In the genomic region with DNA sequence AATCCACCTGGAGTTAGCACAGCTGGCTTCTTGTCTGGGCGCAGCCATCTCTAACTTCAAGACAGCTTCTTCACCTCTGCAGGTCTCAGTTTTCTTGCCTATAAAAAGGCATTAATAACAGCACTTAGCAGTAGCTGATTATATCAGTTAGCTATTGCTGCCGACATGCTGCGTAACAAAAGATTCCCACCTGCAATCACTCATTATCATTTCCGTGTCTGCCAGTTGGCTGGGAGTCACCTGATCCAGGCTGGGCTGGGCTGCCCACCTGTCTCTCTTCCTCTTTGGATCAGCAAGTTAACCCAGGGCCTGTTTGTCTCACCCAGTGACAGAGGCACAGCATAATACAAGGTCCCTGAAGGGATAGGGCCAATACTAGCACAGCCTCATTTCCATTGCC, we compare ENCODE assay signal across 20 cellular contexts.
DNase-seq lines count a peak whose midpoint lies in the region; ATAC-seq and TF ChIP-seq lines count a peak whose summit lies in the region.
"Had no signal": no experiment of that assay in that cellular context is flagged by ENCODE, and none has a peak within 500 bp of the region (broad histone marks: within the 10 kb centered on the region; RNA-seq: fewer than 3 reads in every experiment).

No MANE protein-coding gene starts in this region.

- H3K4me3 ChIP-seq in BLaER1 treated with 17β-estradiol and CSF1 and Interleukin-3, amounts not matched to agents 10 nM and 100 nM = peak overlapping the region in 1 of 10 experiments; percentile 0; a peak in 1 of 20 replicates
- no peak overlapping the region for H3K4me3 ChIP-seq in Panc1 (ENCODE audit: low read depth in 2 of 2, low read length in 2 of 2)
- H3K4me3 ChIP-seq in skeletal muscle tissue (ENCODE audit: low read length in 3 of 3) = no peak overlapping the region
- no peak overlapping the region for H3K4me3 ChIP-seq in foreskin fibroblast (ENCODE audit: low read depth in 1 of 2, low read length in 2 of 2)

- peaks cover 7 to 20% (median 9%) of the 10 kb centered on the region in 11 experiments; a peak in 18 of 22 replicates for H3K9me3 ChIP-seq in BLaER1 treated with 17β-estradiol and CSF1 and Interleukin-3, amounts not matched to agents 10 nM and 100 nM (replicated peaks in 1 of 11)
- H3K9me3 ChIP-seq in Panc1 (ENCODE audit: control insufficient read depth, insufficient read depth, low read depth, low read length) = peaks cover 8% of the 10 kb centered on the region; the same call in 1 of the 2 replicates
- H3K9me3 ChIP-seq in skeletal muscle tissue (ENCODE audit: control insufficient read depth in 3 of 3, low read length in 3 of 3) = peaks cover 0 to 5% (median 0%) of the 10 kb centered on the region in 3 donors
- no peaks in the 10 kb centered on the region for H3K9me3 ChIP-seq in CD4-positive, alpha-beta T cell (ENCODE audit: control insufficient read depth, low read length)

- H3K36me3 ChIP-seq in BLaER1 treated with 17β-estradiol and CSF1 and Interleukin-3, amounts not matched to agents 10 nM and 100 nM = no peaks in the 10 kb centered on the region
- no peaks in the 10 kb centered on the region for H3K36me3 ChIP-seq in Panc1 (ENCODE audit: control insufficient read depth, insufficient read depth, low read length)
- H3K36me3 ChIP-seq in skeletal muscle tissue (ENCODE audit: control insufficient read depth in 3 of 3, insufficient read depth in 3 of 3, low read length in 3 of 3) = no peaks in the 10 kb centered on the region

- no peaks in the 10 kb centered on the region for H3K27me3 ChIP-seq in BLaER1 treated with 17β-estradiol and CSF1 and Interleukin-3, amounts not matched to agents 10 nM and 100 nM
- H3K27me3 ChIP-seq in Panc1 (ENCODE audit: control insufficient read depth, insufficient read depth, low read length) (no peaks in the 10 kb centered on the region), layer of hippocampus (ENCODE audit: control insufficient read depth, insufficient read depth, low read length) (no peaks in the 10 kb centered on the region), skeletal muscle tissue (ENCODE audit: control insufficient read depth in 3 of 3, insufficient read depth in 3 of 3, low read length in 3 of 3) (no peaks in the 10 kb centered on the region)
- H3K27me3 ChIP-seq in CD4-positive, alpha-beta T cell (ENCODE audit: control insufficient read depth, insufficient read depth, low read length) = no peaks in the 10 kb centered on the region

- CTCF ChIA-PET in Panc1 (lab: Charles Lee) = no interaction called here
- CTCF ChIA-PET in CD4-positive, alpha-beta T cell (lab: Charles Lee) = no interaction called here

- no peak overlapping the region for H3K4me3 Mint-ChIP-seq in CD4-positive, alpha-beta T cell
- H3K4me3 Mint-ChIP-seq: activated CD8-positive, alpha-beta T cell treated with anti-CD3 and anti-CD28 coated beads, Interleukin-2, amount 10 ng/mL, durations not matched to agents 7 days and 5 days; activated naive CD8-positive, alpha-beta T cell treated with anti-CD3 and anti-CD28 coated beads for 36 hours; natural killer cell; stimulated activated effector memory CD8-positive, alpha-beta T cell treated with anti-CD3 and anti-CD28 coated beads, Interleukin-12 subunit alpha, Interleukin-12 subunit beta, amount 100 ng/mL, for 72 hours; T-helper 1 cell treated with Interleukin-12 subunit alpha and Interleukin-12 subunit beta and Interleukin-4 antibody, amounts not matched to agents 30 μg/mL and 1 μg/mL, for 36 hours; WTC11 had no signal

- POLR2A ChIA-PET in Panc1 (lab: Charles Lee) = no interaction called here
- POLR2A ChIA-PET in CD4-positive, alpha-beta T cell (lab: Charles Lee) = no interaction called here

- H3K4me1 ChIP-seq in BLaER1 treated with 17β-estradiol and CSF1 and Interleukin-3, amounts not matched to agents 10 nM and 100 nM = peaks cover 82 to 100% (median 98%) of the 10 kb centered on the region in 10 experiments
- peaks cover 33% of the 10 kb centered on the region for H3K4me1 ChIP-seq in Panc1 (ENCODE audit: control insufficient read depth, insufficient read depth, low read length)
- H3K4me1 ChIP-seq in skeletal muscle tissue (ENCODE audit: control insufficient read depth in 3 of 3, insufficient read depth in 3 of 3, low read length in 3 of 3) = peaks cover 30 to 42% (median 33%) of the 10 kb centered on the region in 3 donors

- intact Hi-C loops in Panc1 (cut with micrococcal nuclease; ENCODE audit: unreplicated experiment) = no loop called here
- intact Hi-C loops in CD4-positive, alpha-beta T cell (cut with DNase I, micrococcal nuclease) = no loop called here

- DNase-seq in Panc1 (ENCODE audit: low read depth, low spot score) = no peak
- no peak for DNase-seq in GM19240 (ENCODE audit: insufficient read length, low spot score)
- DNase-seq in DMS53 (lab: John Stamatoyannopoulos, UW) = no peak
- DNase-seq in foreskin fibroblast = no peak
- no peak for DNase-seq in CD4-positive, alpha-beta T cell
- DNase-seq: activated CD8-positive, alpha-beta T cell treated with anti-CD3 and anti-CD28 coated beads, Interleukin-2, amount 10 ng/mL, durations not matched to agents 7 days and 5 days; activated naive CD8-positive, alpha-beta T cell treated with anti-CD3 and anti-CD28 coated beads for 36 hours; activated T-cell treated with anti-CD3 and anti-CD28 coated beads, Interleukin-2, amount 50 U/mL, for 48 hours; EL; erythroblast; natural killer cell; NCI-H1105; NCI-H526 treated with DMSO at 0.1 percent for 48 hours had no signal

- H3K9me3 Mint-ChIP-seq in CD4-positive, alpha-beta T cell = no peaks in the 10 kb centered on the region
- H3K9me3 Mint-ChIP-seq: natural killer cell had no signal

- H4K20me1 ChIP-seq in BLaER1 treated with 17β-estradiol and CSF1 and Interleukin-3, amounts not matched to agents 10 nM and 100 nM = no peaks in the 10 kb centered on the region

- H3K9ac ChIP-seq in BLaER1 treated with 17β-estradiol and CSF1 and Interleukin-3, amounts not matched to agents 10 nM and 100 nM = peak overlapping the region in 9 of 11 experiments; percentile 57 to 85 (median 76); a peak in 14 of 22 replicates
- H3K9ac ChIP-seq in skeletal muscle tissue (ENCODE audit: low read depth in 1 of 3, low read length in 3 of 3) = peak overlapping the region in 1 of 3 donors; percentile 71
- H3K9ac ChIP-seq: KMS-11 had no signal

- no peak for ATAC-seq in Panc1
- no peak for ATAC-seq in CD4-positive, alpha-beta T cell (ENCODE audit: poor library complexity)
- ATAC-seq: activated CD8-positive, alpha-beta T cell treated with anti-CD3 and anti-CD28 coated beads, Interleukin-2, amount 10 ng/mL, durations not matched to agents 7 days and 5 days; natural killer cell; stimulated activated effector memory CD8-positive, alpha-beta T cell treated with anti-CD3 and anti-CD28 coated beads, Interleukin-12 subunit alpha, Interleukin-12 subunit beta, amount 100 ng/mL, for 72 hours; WTC11 had no signal

- TF ChIP-seq CTCF in Panc1 (IDR thresholded peaks at IDR 0.05) (no peak), foreskin fibroblast (IDR thresholded peaks at IDR 0.05; ENCODE audit: low read depth, low read length) (no peak)
- no peak for TF ChIP-seq CTCF in CD4-positive, alpha-beta T cell (IDR thresholded peaks at IDR 0.05)

- no TSS peak for BruUV-seq in Panc1 (replicated peaks; lab: Mats Ljungman, UMichigan)

- peak overlapping the region; percentile 73 to 98 (median 90); a peak in 21 of 22 replicates for H3K27ac ChIP-seq in BLaER1 treated with 17β-estradiol and CSF1 and Interleukin-3, amounts not matched to agents 10 nM and 100 nM
- H3K27ac ChIP-seq in Panc1 (ENCODE audit: low read length) (peak overlapping the region; percentile 74), layer of hippocampus (ENCODE audit: low read depth, low read length) (peak overlapping the region; percentile 96), skeletal muscle tissue (ENCODE audit: low read depth, low read length) (peak overlapping the region; percentile 78)
- no peak overlapping the region for H3K27ac ChIP-seq in CD4-positive, alpha-beta T cell (ENCODE audit: low read depth, low read length)
- H3K27ac ChIP-seq: KMS-11 had no signal

- H3K4me2 ChIP-seq in BLaER1 treated with 17β-estradiol and CSF1 and Interleukin-3, amounts not matched to agents 10 nM and 100 nM = peak overlapping the region; percentile 83 to 96 (median 92); a peak in 21 of 22 replicates
- H3K4me2 ChIP-seq: KMS-11 had no signal

- no peaks in the 10 kb centered on the region for H3K36me3 Mint-ChIP-seq in CD4-positive, alpha-beta T cell (ENCODE audit: low read depth)
- H3K36me3 Mint-ChIP-seq: natural killer cell; stimulated activated effector memory CD8-positive, alpha-beta T cell treated with anti-CD3 and anti-CD28 coated beads, Interleukin-12 subunit alpha, Interleukin-12 subunit beta, amount 100 ng/mL, for 72 hours had no signal

- H3K4me1 Mint-ChIP-seq in CD4-positive, alpha-beta T cell (ENCODE audit: low read depth) = peaks cover 9% of the 10 kb centered on the region

- in situ Hi-C loops in Panc1 (cut with HindIII; ENCODE audit: low pct_unique_long_range_greater_than_20kb, low sequenced_read_pairs) = no loop called here

- H3K27me3 Mint-ChIP-seq in CD4-positive, alpha-beta T cell = peaks cover 8% of the 10 kb centered on the region

- H3K27ac Mint-ChIP-seq in CD4-positive, alpha-beta T cell = no peak overlapping the region
- H3K27ac Mint-ChIP-seq: activated CD8-positive, alpha-beta T cell treated with anti-CD3 and anti-CD28 coated beads, Interleukin-2, amount 10 ng/mL, durations not matched to agents 7 days and 5 days; activated naive CD8-positive, alpha-beta T cell treated with anti-CD3 and anti-CD28 coated beads for 36 hours; natural killer cell; stimulated activated effector memory CD8-positive, alpha-beta T cell treated with anti-CD3 and anti-CD28 coated beads, Interleukin-12 subunit alpha, Interleukin-12 subunit beta, amount 100 ng/mL, for 72 hours; T-helper 1 cell treated with Interleukin-12 subunit alpha and Interleukin-12 subunit beta and Interleukin-4 antibody, amounts not matched to agents 30 μg/mL and 1 μg/mL, for 36 hours; WTC11 had no signal
